In genomic region chr5:124536333-124536732, GRCh38 we compare ENCODE assay signal across 29 cellular contexts.
A peak's percentile ranks its signal among the peaks of the same experiment; 100 is the strongest.
DNase-seq lines count a peak whose midpoint lies in the region; ATAC-seq, FAIRE-seq and TF ChIP-seq lines count a peak whose summit lies in the region.
"Had no signal": no experiment of that assay in that cellular context is flagged by ENCODE, and none has a peak within 500 bp of the region (broad histone marks: within the 10 kb centered on the region; RNA-seq: fewer than 3 reads in every experiment).

No MANE protein-coding gene starts in this region.

- no peak overlapping the region for H3K4me3 Mint-ChIP-seq in progenitor cell of endocrine pancreas (ENCODE audit: low read depth)
- H3K4me3 Mint-ChIP-seq: activated CD8-positive, alpha-beta T cell treated with anti-CD3 and anti-CD28 coated beads for 36 hours; B cell; IgD-negative memory B cell; memory B cell; natural killer cell; stimulated activated effector memory CD8-positive, alpha-beta T cell treated with anti-CD3 and anti-CD28 coated beads, Interleukin-12 subunit alpha, Interleukin-12 subunit beta, amount 100 ng/mL, for 72 hours had no signal

- no peak for DNase-seq in heart right ventricle
- no peak for DNase-seq in cardiac septum (ENCODE audit: low spot score)
- DNase-seq in keratinocyte (ENCODE audit: low read depth, low spot score) = no peak
- no peak for DNase-seq in vagina (ENCODE audit: extremely low spot score in 2 of 2)
- DNase-seq in MG63 = no peak
- DNase-seq in mesenchymal stem cell = no peak
- DNase-seq in progenitor cell of endocrine pancreas (ENCODE audit: low spot score, unreplicated experiment) = no peak
- DNase-seq: activated CD8-positive, alpha-beta T cell treated with anti-CD3 and anti-CD28 coated beads for 36 hours; activated effector memory CD4-positive, alpha-beta T cell treated with anti-CD3 and anti-CD28 coated beads, Interleukin-2, amount 50 U/mL, for 16 hours; activated T-cell treated with anti-CD3 and anti-CD28 coated beads for 4 hours; brain microvascular endothelial cell; colonic mucosa; DMS79 treated with DMSO at 0.1 percent for 48 hours; hippocampal formation; MM.1S; natural killer cell; NCI-H2171 treated with DMSO at 0.1 percent for 48 hours; NCI-H526; stimulated activated CD4-positive, alpha-beta T cell treated with anti-CD3 and anti-CD28 coated beads, Interleukin-2, amount 100 ng/mL, for 24 hours had no signal

- no peak overlapping the region for H3K9ac ChIP-seq in keratinocyte (ENCODE audit: control insufficient read depth, extremely low read depth, insufficient read depth, low read length)
- no peak overlapping the region for H3K9ac ChIP-seq in parathyroid adenoma
- H3K9ac ChIP-seq in mesenchymal stem cell (ENCODE audit: low read length) = no peak overlapping the region

- H3K79me2 ChIP-seq in keratinocyte (ENCODE audit: control insufficient read depth, insufficient read depth, low read length) (no peaks in the 10 kb centered on the region), parathyroid adenoma (no peaks in the 10 kb centered on the region)

- H3K9me1 ChIP-seq in keratinocyte (ENCODE audit: control insufficient read depth, extremely low read depth, insufficient read depth, low read length) = no peaks in the 10 kb centered on the region

- H4K20me1 ChIP-seq in keratinocyte (ENCODE audit: control insufficient read depth, extremely low read depth, insufficient read depth, low read length) = no peaks in the 10 kb centered on the region

- H3K18ac ChIP-seq in mesenchymal stem cell (ENCODE audit: low read depth in 1 of 2, low read length in 2 of 2) = no peak overlapping the region

- H3K27ac ChIP-seq in heart right ventricle = peak overlapping the region in 7 of 10 donors; percentile 23 to 55 (median 53)
- H3K27ac ChIP-seq in keratinocyte (ENCODE audit: control insufficient read depth, insufficient read depth, low read length) = no peak overlapping the region
- peak overlapping the region; percentile 34 for H3K27ac ChIP-seq in parathyroid adenoma
- peak overlapping the region; percentile 4 for H3K27ac ChIP-seq in vagina
- H3K27ac ChIP-seq in mesenchymal stem cell (ENCODE audit: low read length, poor library complexity, severe bottlenecking) = no peak overlapping the region
- H3K27ac ChIP-seq: brain microvascular endothelial cell, colonic mucosa, RWPE1 had no signal

- H3K4me2 ChIP-seq in keratinocyte (ENCODE audit: control insufficient read depth, extremely low read depth, insufficient read depth, low read depth, low read length) (no peak overlapping the region), parathyroid adenoma (ENCODE audit: low read length) (no peak overlapping the region), mesenchymal stem cell (ENCODE audit: low read length, poor library complexity, severe bottlenecking) (no peak overlapping the region)

- intact Hi-C loops in heart right ventricle (cut with DNase I) (loop anchor here in 4 of 10 donors (5.0 to 10.0 kb wide), 3 partner anchors 116 to 211 kb away; partner anchors contain the start of gene ZNF608 (in 4 of the 4)), cardiac septum (cut with DNase I) (loop anchor here (2.0 to 10.0 kb wide), 4 partner anchors 116 to 368 kb away; partner anchors contain the start of gene ZNF608), vagina (cut with DNase I) (no loop called here)

- H2BK5ac ChIP-seq in mesenchymal stem cell (ENCODE audit: low read depth, low read length, poor library complexity, severe bottlenecking) = no peak overlapping the region

- no peaks in the 10 kb centered on the region for H3K79me1 ChIP-seq in mesenchymal stem cell (replicated peaks; ENCODE audit: low read length, poor library complexity, severe bottlenecking)

- peaks cover 3% of the 10 kb centered on the region for H3K4me1 Mint-ChIP-seq in progenitor cell of endocrine pancreas (ENCODE audit: low read depth)
- H3K4me1 Mint-ChIP-seq: B cell; IgD-negative memory B cell; memory B cell; natural killer cell; stimulated activated effector memory CD8-positive, alpha-beta T cell treated with anti-CD3 and anti-CD28 coated beads, Interleukin-12 subunit alpha, Interleukin-12 subunit beta, amount 100 ng/mL, for 72 hours had no signal

- H3K36me3 ChIP-seq in heart right ventricle = no peaks in the 10 kb centered on the region
- no peaks in the 10 kb centered on the region for H3K36me3 ChIP-seq in keratinocyte (ENCODE audit: control insufficient read depth in 2 of 2, extremely low read depth in 1 of 2, insufficient read depth in 2 of 2, low read length in 2 of 2)
- no peaks in the 10 kb centered on the region for H3K36me3 ChIP-seq in parathyroid adenoma (ENCODE audit: control insufficient read depth, insufficient read depth, low read length)
- H3K36me3 ChIP-seq in vagina = no peaks in the 10 kb centered on the region
- H3K36me3 ChIP-seq in MG63 = no peaks in the 10 kb centered on the region
- no peaks in the 10 kb centered on the region for H3K36me3 ChIP-seq in mesenchymal stem cell (ENCODE audit: control insufficient read depth in 1 of 2, insufficient read depth in 2 of 2, low read depth in 1 of 2, low read length in 2 of 2)
- H3K36me3 ChIP-seq: brain microvascular endothelial cell, colonic mucosa, HAP-1 had no signal

- H4K8ac ChIP-seq in mesenchymal stem cell (ENCODE audit: low read length) = no peak overlapping the region

- TF ChIP-seq CTCF in heart right ventricle (IDR thresholded peaks at IDR 0.05) (no peak), keratinocyte (optimal IDR thresholded peaks at IDR 0.05 in 1 of 3, IDR thresholded peaks at IDR 0.05 in 1 of 3, conservative IDR thresholded peaks at IDR 0.05 in 1 of 3; ENCODE audit: extremely low read depth in 1 of 3, insufficient read depth in 2 of 3, low read length in 3 of 3) (no peak), parathyroid adenoma (IDR thresholded peaks at IDR 0.05) (no peak), vagina (IDR thresholded peaks at IDR 0.05) (no peak), progenitor cell of endocrine pancreas (IDR thresholded peaks at IDR 0.05; ENCODE audit: unreplicated experiment) (no peak)

- no peak overlapping the region for H3K14ac ChIP-seq in mesenchymal stem cell (ENCODE audit: low read length in 2 of 2)

- TF ChIP-seq POLR2A in vagina (IDR thresholded peaks at IDR 0.05) = no peak

- H3K4me1 ChIP-seq in heart right ventricle (peaks cover 0 to 35% (median 15%) of the 10 kb centered on the region in 9 donors), keratinocyte (ENCODE audit: control insufficient read depth, extremely low read depth, insufficient read depth, low read length) (no peaks in the 10 kb centered on the region), parathyroid adenoma (no peaks in the 10 kb centered on the region), vagina (peaks cover 7% of the 10 kb centered on the region), mesenchymal stem cell (ENCODE audit: control insufficient read depth, insufficient read depth, low read depth, low read length) (no peaks in the 10 kb centered on the region)
- H3K4me1 ChIP-seq: colonic mucosa had no signal

- H2AFZ ChIP-seq in keratinocyte (ENCODE audit: control insufficient read depth, low read length) = no peak overlapping the region
- no peak overlapping the region for H2AFZ ChIP-seq in parathyroid adenoma
- H2AFZ ChIP-seq in mesenchymal stem cell (ENCODE audit: low read depth, low read length) = no peak overlapping the region

- FAIRE-seq in keratinocyte (lab: Jason Lieb, UNC) = peak; percentile 5
- FAIRE-seq: A204.1, GM12878 had no signal

- H2BK12ac ChIP-seq in mesenchymal stem cell (ENCODE audit: low read length in 2 of 2) = no peak overlapping the region

- no peak overlapping the region for H3K23ac ChIP-seq in mesenchymal stem cell (ENCODE audit: low read length in 2 of 2)

- no peaks in the 10 kb centered on the region for H3K27me3 Mint-ChIP-seq in progenitor cell of endocrine pancreas
- H3K27me3 Mint-ChIP-seq: B cell had no signal

- H3K27me3 ChIP-seq in heart right ventricle (no peaks in the 10 kb centered on the region), keratinocyte (ENCODE audit: control insufficient read depth, extremely low read depth, insufficient read depth, low read length) (no peaks in the 10 kb centered on the region), parathyroid adenoma (ENCODE audit: control insufficient read depth, insufficient read depth, low read length) (no peaks in the 10 kb centered on the region), vagina (no peaks in the 10 kb centered on the region), MG63 (no peaks in the 10 kb centered on the region), mesenchymal stem cell (ENCODE audit: control insufficient read depth in 1 of 2, insufficient read depth in 1 of 2, low read length in 2 of 2) (no peaks in the 10 kb centered on the region)
- H3K27me3 ChIP-seq: brain microvascular endothelial cell, colonic mucosa had no signal

- WGBS in heart right ventricle, 2 donors = 47 to 51% methylated on average over 4 of the region's 4 CpGs
- 79% methylated on average over 4 of the region's 4 CpGs for WGBS in mesenchymal stem cell

- H2BK120ac ChIP-seq in mesenchymal stem cell (ENCODE audit: low read depth, low read length) = no peak overlapping the region

- H3K4me3 ChIP-seq in heart right ventricle (no peak overlapping the region), keratinocyte (ENCODE audit: control insufficient read depth in 2 of 3, extremely low read depth in 1 of 3, insufficient read depth in 2 of 3, low read depth in 1 of 3, low read length in 3 of 3) (no peak overlapping the region), parathyroid adenoma (ENCODE audit: low read depth, low read length) (no peak overlapping the region), vagina (no peak overlapping the region), MG63 (no peak overlapping the region), mesenchymal stem cell (ENCODE audit: insufficient read depth in 1 of 2, low read depth in 1 of 2, low read length in 2 of 2) (no peak overlapping the region)
- H3K4me3 ChIP-seq: colonic mucosa, GM12878, HAP-1, skin epidermis had no signal

- no peak overlapping the region for H4K91ac ChIP-seq in mesenchymal stem cell (ENCODE audit: low read length)

- H2BK15ac ChIP-seq in mesenchymal stem cell (ENCODE audit: low read depth, poor library complexity, severe bottlenecking) = no peak overlapping the region

- H3K4ac ChIP-seq in mesenchymal stem cell (ENCODE audit: low read depth in 1 of 2, low read length in 2 of 2) = no peak overlapping the region

- H3K9me3 Mint-ChIP-seq in progenitor cell of endocrine pancreas (ENCODE audit: low read depth) = peaks cover 14% of the 10 kb centered on the region
- H3K9me3 Mint-ChIP-seq: activated CD8-positive, alpha-beta T cell treated with anti-CD3 and anti-CD28 coated beads for 36 hours; natural killer cell had no signal

- no peak overlapping the region for H3K27ac Mint-ChIP-seq in progenitor cell of endocrine pancreas
- H3K27ac Mint-ChIP-seq: activated CD8-positive, alpha-beta T cell treated with anti-CD3 and anti-CD28 coated beads for 36 hours; B cell; IgD-negative memory B cell; memory B cell; natural killer cell; stimulated activated effector memory CD8-positive, alpha-beta T cell treated with anti-CD3 and anti-CD28 coated beads, Interleukin-12 subunit alpha, Interleukin-12 subunit beta, amount 100 ng/mL, for 72 hours had no signal

- peaks cover 1% of the 10 kb centered on the region for H3K36me3 Mint-ChIP-seq in progenitor cell of endocrine pancreas (ENCODE audit: insufficient read depth)
- H3K36me3 Mint-ChIP-seq: memory B cell; natural killer cell; stimulated activated effector memory CD8-positive, alpha-beta T cell treated with anti-CD3 and anti-CD28 coated beads, Interleukin-12 subunit alpha, Interleukin-12 subunit beta, amount 100 ng/mL, for 72 hours had no signal

- dilution Hi-C loops in keratinocyte (cut with MboI; ENCODE audit: extremely low pct_ligation_motif_present, low sequenced_read_pairs) = no loop called here

- H3K9me3 ChIP-seq in heart right ventricle (peaks cover 0 to 10% (median 0%) of the 10 kb centered on the region in 11 donors), keratinocyte (ENCODE audit: control insufficient read depth, low read depth, low read length) (no peaks in the 10 kb centered on the region), parathyroid adenoma (ENCODE audit: control insufficient read depth, low read length) (no peaks in the 10 kb centered on the region), vagina (no peaks in the 10 kb centered on the region), MG63 (no peaks in the 10 kb centered on the region), mesenchymal stem cell (ENCODE audit: control insufficient read depth, low read length) (no peaks in the 10 kb centered on the region)
- H3K9me3 ChIP-seq: colonic mucosa, HAP-1 had no signal

- no peak overlapping the region for H2AK5ac ChIP-seq in mesenchymal stem cell (ENCODE audit: low read length, severe bottlenecking)

- ATAC-seq in heart right ventricle = peak in 6 of 8 donors; percentile 34 to 82 (median 68)
- ATAC-seq: activated CD8-positive, alpha-beta T cell treated with anti-CD3 and anti-CD28 coated beads for 36 hours; GM12878; natural killer cell; stimulated activated effector memory CD8-positive, alpha-beta T cell treated with anti-CD3 and anti-CD28 coated beads, Interleukin-12 subunit alpha, Interleukin-12 subunit beta, amount 100 ng/mL, for 72 hours had no signal

Comparison
In these comparisons a context has a peak if more than half of its experiments do, and no peak if none do; other contexts are left out.
1. H3K27ac ChIP-seq: peak in heart right ventricle (7 of 10), parathyroid adenoma (single experiment) and vagina (single experiment); none in keratinocyte (single experiment) and mesenchymal stem cell (single experiment).